In the genomic region with DNA sequence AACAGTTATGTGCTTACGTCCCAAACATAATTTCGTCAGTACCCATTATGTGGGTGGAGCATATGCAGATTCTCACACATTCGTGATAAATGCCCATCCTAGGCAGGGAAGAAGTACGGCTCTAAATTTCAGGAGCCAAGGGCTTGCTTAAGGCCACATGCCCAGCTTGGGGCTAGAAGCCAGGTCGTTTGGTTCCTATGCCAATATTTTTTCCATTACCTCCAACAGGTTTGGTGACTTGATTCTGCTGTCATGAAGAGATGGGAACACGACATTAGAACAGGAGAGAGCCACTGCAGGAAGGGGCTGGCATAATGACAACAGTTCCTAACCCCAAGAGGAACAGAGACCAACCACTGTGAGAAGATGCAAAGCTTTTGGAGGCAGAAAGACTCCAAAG, we compare ENCODE assay signal across 1 cellular context.
TF ChIP-seq lines count a peak whose summit lies in the region.

No MANE protein-coding gene starts in this region.

TF ChIP-seq in GM23338, 12 proteins besides CTCF, POLR2A, EP300 and RAD21 (continued from another document):
- TF ChIP-seq, protein P1, sequence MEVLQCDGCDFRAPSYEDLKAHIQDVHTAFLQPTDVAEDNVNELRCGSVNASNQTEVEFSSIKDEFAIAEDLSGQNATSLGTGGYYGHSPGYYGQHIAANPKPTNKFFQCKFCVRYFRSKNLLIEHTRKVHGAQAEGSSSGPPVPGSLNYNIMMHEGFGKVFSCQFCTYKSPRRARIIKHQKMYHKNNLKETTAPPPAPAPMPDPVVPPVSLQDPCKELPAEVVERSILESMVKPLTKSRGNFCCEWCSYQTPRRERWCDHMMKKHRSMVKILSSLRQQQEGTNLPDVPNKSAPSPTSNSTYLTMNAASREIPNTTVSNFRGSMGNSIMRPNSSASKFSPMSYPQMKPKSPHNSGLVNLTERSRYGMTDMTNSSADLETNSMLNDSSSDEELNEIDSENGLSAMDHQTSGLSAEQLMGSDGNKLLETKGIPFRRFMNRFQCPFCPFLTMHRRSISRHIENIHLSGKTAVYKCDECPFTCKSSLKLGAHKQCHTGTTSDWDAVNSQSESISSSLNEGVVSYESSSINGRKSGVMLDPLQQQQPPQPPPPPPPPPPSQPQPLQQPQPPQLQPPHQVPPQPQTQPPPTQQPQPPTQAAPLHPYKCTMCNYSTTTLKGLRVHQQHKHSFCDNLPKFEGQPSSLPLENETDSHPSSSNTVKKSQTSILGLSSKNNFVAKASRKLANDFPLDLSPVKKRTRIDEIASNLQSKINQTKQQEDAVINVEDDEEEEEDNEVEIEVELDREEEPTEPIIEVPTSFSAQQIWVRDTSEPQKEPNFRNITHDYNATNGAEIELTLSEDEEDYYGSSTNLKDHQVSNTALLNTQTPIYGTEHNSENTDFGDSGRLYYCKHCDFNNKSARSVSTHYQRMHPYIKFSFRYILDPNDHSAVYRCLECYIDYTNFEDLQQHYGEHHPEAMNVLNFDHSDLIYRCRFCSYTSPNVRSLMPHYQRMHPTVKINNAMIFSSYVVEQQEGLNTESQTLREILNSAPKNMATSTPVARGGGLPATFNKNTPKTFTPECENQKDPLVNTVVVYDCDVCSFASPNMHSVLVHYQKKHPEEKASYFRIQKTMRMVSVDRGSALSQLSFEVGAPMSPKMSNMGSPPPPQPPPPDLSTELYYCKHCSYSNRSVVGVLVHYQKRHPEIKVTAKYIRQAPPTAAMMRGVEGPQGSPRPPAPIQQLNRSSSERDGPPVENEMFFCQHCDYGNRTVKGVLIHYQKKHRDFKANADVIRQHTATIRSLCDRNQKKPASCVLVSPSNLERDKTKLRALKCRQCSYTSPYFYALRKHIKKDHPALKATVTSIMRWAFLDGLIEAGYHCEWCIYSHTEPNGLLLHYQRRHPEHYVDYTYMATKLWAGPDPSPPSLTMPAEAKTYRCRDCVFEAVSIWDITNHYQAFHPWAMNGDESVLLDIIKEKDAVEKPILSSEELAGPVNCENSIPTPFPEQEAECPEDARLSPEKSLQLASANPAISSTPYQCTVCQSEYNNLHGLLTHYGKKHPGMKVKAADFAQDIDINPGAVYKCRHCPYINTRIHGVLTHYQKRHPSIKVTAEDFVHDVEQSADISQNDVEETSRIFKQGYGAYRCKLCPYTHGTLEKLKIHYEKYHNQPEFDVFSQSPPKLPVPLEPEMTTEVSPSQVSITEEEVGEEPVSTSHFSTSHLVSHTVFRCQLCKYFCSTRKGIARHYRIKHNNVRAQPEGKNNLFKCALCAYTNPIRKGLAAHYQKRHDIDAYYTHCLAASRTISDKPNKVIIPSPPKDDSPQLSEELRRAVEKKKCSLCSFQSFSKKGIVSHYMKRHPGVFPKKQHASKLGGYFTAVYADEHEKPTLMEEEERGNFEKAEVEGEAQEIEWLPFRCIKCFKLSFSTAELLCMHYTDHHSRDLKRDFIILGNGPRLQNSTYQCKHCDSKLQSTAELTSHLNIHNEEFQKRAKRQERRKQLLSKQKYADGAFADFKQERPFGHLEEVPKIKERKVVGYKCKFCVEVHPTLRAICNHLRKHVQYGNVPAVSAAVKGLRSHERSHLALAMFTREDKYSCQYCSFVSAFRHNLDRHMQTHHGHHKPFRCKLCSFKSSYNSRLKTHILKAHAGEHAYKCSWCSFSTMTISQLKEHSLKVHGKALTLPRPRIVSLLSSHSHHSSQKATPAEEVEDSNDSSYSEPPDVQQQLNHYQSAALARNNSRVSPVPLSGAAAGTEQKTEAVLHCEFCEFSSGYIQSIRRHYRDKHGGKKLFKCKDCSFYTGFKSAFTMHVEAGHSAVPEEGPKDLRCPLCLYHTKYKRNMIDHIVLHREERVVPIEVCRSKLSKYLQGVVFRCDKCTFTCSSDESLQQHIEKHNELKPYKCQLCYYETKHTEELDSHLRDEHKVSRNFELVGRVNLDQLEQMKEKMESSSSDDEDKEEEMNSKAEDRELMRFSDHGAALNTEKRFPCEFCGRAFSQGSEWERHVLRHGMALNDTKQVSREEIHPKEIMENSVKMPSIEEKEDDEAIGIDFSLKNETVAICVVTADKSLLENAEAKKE (CRISPR knock-in tag; IDR thresholded peaks at IDR 0.05), result no peak
- TF ChIP-seq NANOG (IDR thresholded peaks at IDR 0.05; ENCODE audit: borderline replicate concordance) (no peak), POLR2AphosphoS5 (IDR thresholded peaks at IDR 0.05; ENCODE audit: low read depth) (no peak), JUNB (IDR thresholded peaks at IDR 0.05; ENCODE audit: unreplicated experiment) (no peak), ZNF331 (CRISPR knock-in tag; IDR thresholded peaks at IDR 0.05; ENCODE audit: low read depth) (no peak), EZH2phosphoT487 (IDR thresholded peaks at IDR 0.05; ENCODE audit: unreplicated experiment) (no peak), CREB1 (CRISPR knock-in tag; IDR thresholded peaks at IDR 0.05; ENCODE audit: low read depth) (no peak)
- TF ChIP-seq, protein P2, sequence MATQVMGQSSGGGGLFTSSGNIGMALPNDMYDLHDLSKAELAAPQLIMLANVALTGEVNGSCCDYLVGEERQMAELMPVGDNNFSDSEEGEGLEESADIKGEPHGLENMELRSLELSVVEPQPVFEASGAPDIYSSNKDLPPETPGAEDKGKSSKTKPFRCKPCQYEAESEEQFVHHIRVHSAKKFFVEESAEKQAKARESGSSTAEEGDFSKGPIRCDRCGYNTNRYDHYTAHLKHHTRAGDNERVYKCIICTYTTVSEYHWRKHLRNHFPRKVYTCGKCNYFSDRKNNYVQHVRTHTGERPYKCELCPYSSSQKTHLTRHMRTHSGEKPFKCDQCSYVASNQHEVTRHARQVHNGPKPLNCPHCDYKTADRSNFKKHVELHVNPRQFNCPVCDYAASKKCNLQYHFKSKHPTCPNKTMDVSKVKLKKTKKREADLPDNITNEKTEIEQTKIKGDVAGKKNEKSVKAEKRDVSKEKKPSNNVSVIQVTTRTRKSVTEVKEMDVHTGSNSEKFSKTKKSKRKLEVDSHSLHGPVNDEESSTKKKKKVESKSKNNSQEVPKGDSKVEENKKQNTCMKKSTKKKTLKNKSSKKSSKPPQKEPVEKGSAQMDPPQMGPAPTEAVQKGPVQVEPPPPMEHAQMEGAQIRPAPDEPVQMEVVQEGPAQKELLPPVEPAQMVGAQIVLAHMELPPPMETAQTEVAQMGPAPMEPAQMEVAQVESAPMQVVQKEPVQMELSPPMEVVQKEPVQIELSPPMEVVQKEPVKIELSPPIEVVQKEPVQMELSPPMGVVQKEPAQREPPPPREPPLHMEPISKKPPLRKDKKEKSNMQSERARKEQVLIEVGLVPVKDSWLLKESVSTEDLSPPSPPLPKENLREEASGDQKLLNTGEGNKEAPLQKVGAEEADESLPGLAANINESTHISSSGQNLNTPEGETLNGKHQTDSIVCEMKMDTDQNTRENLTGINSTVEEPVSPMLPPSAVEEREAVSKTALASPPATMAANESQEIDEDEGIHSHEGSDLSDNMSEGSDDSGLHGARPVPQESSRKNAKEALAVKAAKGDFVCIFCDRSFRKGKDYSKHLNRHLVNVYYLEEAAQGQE (IDR thresholded peaks at IDR 0.05; ENCODE audit: unreplicated experiment), result no peak
